In genomic region chr2:236503583-236503982, GRCh38 we compare ENCODE assay signal across 13 cellular contexts.
DNase-seq lines count a peak whose midpoint lies in the region; ATAC-seq and TF ChIP-seq lines count a peak whose summit lies in the region.
"Had no signal": no experiment of that assay in that cellular context is flagged by ENCODE, and none has a peak within 500 bp of the region (broad histone marks: within the 10 kb centered on the region; RNA-seq: fewer than 3 reads in every experiment).

No MANE protein-coding gene starts in this region.

- H3K36me3 ChIP-seq in H7 (replicated peaks; ENCODE audit: control insufficient read depth, insufficient read depth, low read length), result no peaks in the 10 kb centered on the region

- no peak overlapping the region for H3K4me3 ChIP-seq in H7 (ENCODE audit: insufficient read depth, low read depth, low read length)
- H3K4me3 ChIP-seq: A549 had no signal

- no peak for TF ChIP-seq CTCF in omental fat pad (IDR thresholded peaks at IDR 0.05)

- intact Hi-C loops in head of caudate nucleus (cut with DNase I), result no loop called here

- H3K27me3 ChIP-seq in H7 (ENCODE audit: control insufficient read depth, insufficient read depth, low read length), result no peaks in the 10 kb centered on the region; the same call in 1 of the 2 replicates

- no peak for ATAC-seq in omental fat pad (ENCODE audit: low FRiP score)
- ATAC-seq: CD8-positive, alpha-beta T cell had no signal

- peak; percentile 46 for DNase-seq in Ammon's horn (ENCODE audit: low spot score)
- DNase-seq in H7, result peak; percentile 41
- peak in 23 of 42 donors; percentile 13 to 75 (median 45) for DNase-seq in head of caudate nucleus
- peak; percentile 32 for DNase-seq in retina
- DNase-seq in omental fat pad (ENCODE audit: low spot score), result no peak
- no peak for DNase-seq in activated effector memory CD4-positive, alpha-beta T cell treated with Interleukin-2 at 50 U/mL for 16 hours
- no peak for DNase-seq in NCI-H2196 treated with DMSO at 0.1 percent for 48 hours (lab: John Stamatoyannopoulos, UW; ENCODE audit: unreplicated experiment)
- DNase-seq: CD8-positive, alpha-beta T cell; COR-L47; DND-41; GF-D8; IMR-90 had no signal

Comparison
In these comparisons a context has a peak if more than half of its experiments do, and no peak if none do; other contexts are left out.
1. DNase-seq: peak in Ammon's horn (single experiment), H7 (single experiment), head of caudate nucleus (23 of 42) and retina (single experiment); none in omental fat pad (single experiment), activated effector memory CD4-positive, alpha-beta T cell treated with Interleukin-2 at 50 U/mL for 16 hours (single experiment) and NCI-H2196 treated with DMSO at 0.1 percent for 48 hours (single experiment).